In the genomic region with DNA sequence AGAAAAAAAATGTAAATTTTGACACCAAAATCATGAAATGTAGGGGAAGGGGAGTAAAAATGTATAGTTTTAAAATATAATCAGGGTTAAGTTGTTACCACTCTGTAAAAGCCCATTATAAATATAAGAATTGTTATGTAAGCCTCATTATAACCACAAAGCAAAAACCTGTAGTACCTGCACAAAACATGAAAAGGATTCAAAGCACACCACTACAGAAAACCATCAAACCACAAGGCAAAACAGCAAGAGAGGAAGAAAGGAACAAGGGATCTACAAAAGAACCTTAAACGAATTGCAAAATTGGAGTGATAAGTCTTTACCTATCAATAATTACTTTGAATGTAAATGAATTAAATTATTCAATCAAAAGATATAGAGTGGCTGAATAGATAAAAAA, we compare ENCODE assay signal across 21 cellular contexts. TPM values are rescaled to one million over a fixed set of nuclear protein-coding genes. Genes with fewer than 3 reads are reported as not detected.
A peak's percentile ranks its signal among the peaks of the same experiment; 100 is the strongest.
DNase-seq lines count a peak whose midpoint lies in the region; ATAC-seq lines count a peak whose summit lies in the region.
"Had no signal": no experiment of that assay in that cellular context is flagged by ENCODE, and none has a peak within 500 bp of the region (broad histone marks: within the 10 kb centered on the region; RNA-seq: fewer than 3 reads in every experiment).

No MANE protein-coding gene starts in this region.

- peaks cover 37% of the 10 kb centered on the region for H3K4me1 Mint-ChIP-seq in activated CD4-positive, alpha-beta T cell treated with anti-CD3 and anti-CD28 coated beads, Interleukin-2, amount 10 ng/mL, durations not matched to agents 7 days and 5 days
- H3K4me1 Mint-ChIP-seq in naive thymus-derived CD4-positive, alpha-beta T cell = peaks cover 8 to 41% (median 25%) of the 10 kb centered on the region in 7 donors

- H3K27me3 Mint-ChIP-seq in activated CD4-positive, alpha-beta T cell treated with anti-CD3 and anti-CD28 coated beads, Interleukin-2, amount 10 ng/mL, durations not matched to agents 7 days and 5 days = peaks cover 2% of the 10 kb centered on the region
- H3K27me3 Mint-ChIP-seq in naive thymus-derived CD4-positive, alpha-beta T cell = peaks cover 0 to 4% (median 0%) of the 10 kb centered on the region in 5 donors
- H3K27me3 Mint-ChIP-seq: CD4-positive, alpha-beta memory T cell; CD8-positive, alpha-beta memory T cell had no signal

- H3K27ac Mint-ChIP-seq in activated CD4-positive, alpha-beta T cell treated with anti-CD3 and anti-CD28 coated beads, Interleukin-2, amount 10 ng/mL, durations not matched to agents 7 days and 5 days = no peak overlapping the region
- H3K27ac Mint-ChIP-seq in naive thymus-derived CD4-positive, alpha-beta T cell = peak overlapping the region in 1 of 9 donors; percentile 26
- H3K27ac Mint-ChIP-seq: CD14-positive monocyte; CD4-positive, CD25-positive, alpha-beta regulatory T cell; CD8-positive, alpha-beta memory T cell had no signal

- no peak overlapping the region for H3K4me3 ChIP-seq in Jurkat, Clone E6-1 (ENCODE audit: low read length)
- no peak overlapping the region for H3K4me3 ChIP-seq in naive thymus-derived CD4-positive, alpha-beta T cell (ENCODE audit: low read length)
- H3K4me3 ChIP-seq: BLaER1 had no signal

- no peak overlapping the region for H3K27ac ChIP-seq in naive thymus-derived CD4-positive, alpha-beta T cell (ENCODE audit: low read depth, low read length)
- H3K27ac ChIP-seq: BLaER1 had no signal

- POLR2A ChIA-PET in activated CD4-positive, alpha-beta T cell treated with anti-CD3 and anti-CD28 coated beads, Interleukin-2, amount 10 ng/mL, durations not matched to agents 7 days and 5 days (lab: Charles Lee) = no interaction called here
- POLR2A ChIA-PET in naive thymus-derived CD4-positive, alpha-beta T cell (lab: Charles Lee) = no interaction called here

- H3K4me1 ChIP-seq in naive thymus-derived CD4-positive, alpha-beta T cell (ENCODE audit: control insufficient read depth in 2 of 2, insufficient read depth in 2 of 2, low read length in 2 of 2) = peaks cover 0 to 9% of the 10 kb centered on the region in 2 donors
- H3K4me1 ChIP-seq: BE2C, BLaER1 had no signal

- H3K36me3 ChIP-seq in naive thymus-derived CD4-positive, alpha-beta T cell (ENCODE audit: control insufficient read depth in 2 of 3, insufficient read depth in 3 of 3, low read length in 3 of 3) = no peaks in the 10 kb centered on the region
- H3K36me3 ChIP-seq: BE2C, BLaER1 had no signal

- peak; percentile 20 for DNase-seq in activated CD4-positive, alpha-beta T cell treated with anti-CD3 and anti-CD28 coated beads, Interleukin-2, amount 10 ng/mL, durations not matched to agents 7 days and 5 days
- no peak for DNase-seq in activated CD4-positive, alpha-beta T cell treated with anti-CD3 and anti-CD28 coated beads, Interleukin-2, amount 50 U/mL, for 4 hours
- peak; percentile 73 for DNase-seq in Jurkat, Clone E6-1 (ENCODE audit: low read depth, low spot score)
- DNase-seq in naive thymus-derived CD4-positive, alpha-beta T cell = peak in 6 of 9 donors; percentile 10 to 43 (median 28)
- DNase-seq in NCI-H82 (lab: John Stamatoyannopoulos, UW) = no peak
- DNase-seq: 8988T; ACHN; BE2C; C1 segment of cervical spinal cord; CD4-positive, CD25-positive, alpha-beta regulatory T cell; COR-L47; DMS 273 treated with DMSO at 0.1 percent for 48 hours; DMS153; DMS53; DMS79; GF-D8 had no signal

- peaks cover 16% of the 10 kb centered on the region for H3K9me3 Mint-ChIP-seq in activated CD4-positive, alpha-beta T cell treated with anti-CD3 and anti-CD28 coated beads, Interleukin-2, amount 10 ng/mL, durations not matched to agents 7 days and 5 days
- H3K9me3 Mint-ChIP-seq in naive thymus-derived CD4-positive, alpha-beta T cell = peaks cover 3 to 14% (median 10%) of the 10 kb centered on the region in 11 donors

- intact Hi-C loops in naive thymus-derived CD4-positive, alpha-beta T cell (cut with micrococcal nuclease) = no loop called here

- H3K9me3 ChIP-seq in naive thymus-derived CD4-positive, alpha-beta T cell (ENCODE audit: control insufficient read depth in 2 of 3, low read length in 3 of 3) = peaks cover 0 to 3% (median 0%) of the 10 kb centered on the region in 3 experiments
- H3K9me3 ChIP-seq: BE2C had no signal

- CTCF ChIA-PET in activated CD4-positive, alpha-beta T cell treated with anti-CD3 and anti-CD28 coated beads, Interleukin-2, amount 10 ng/mL, durations not matched to agents 7 days and 5 days (lab: Charles Lee) = no interaction called here
- CTCF ChIA-PET in naive thymus-derived CD4-positive, alpha-beta T cell (lab: Charles Lee) = no interaction called here

- ATAC-seq in naive thymus-derived CD4-positive, alpha-beta T cell = no peak
- no peak for ATAC-seq in GM18498 (IDR thresholded peaks at IDR 0.05; ENCODE audit: unreplicated experiment)

- H3K36me3 Mint-ChIP-seq in activated CD4-positive, alpha-beta T cell treated with anti-CD3 and anti-CD28 coated beads, Interleukin-2, amount 10 ng/mL, durations not matched to agents 7 days and 5 days (ENCODE audit: low read depth) = peaks cover 9% of the 10 kb centered on the region
- H3K36me3 Mint-ChIP-seq in naive thymus-derived CD4-positive, alpha-beta T cell = peaks cover 0 to 10% (median 0%) of the 10 kb centered on the region in 5 donors
- H3K36me3 Mint-ChIP-seq: CD14-positive monocyte; CD4-positive, alpha-beta memory T cell; CD4-positive, CD25-positive, alpha-beta regulatory T cell had no signal

- H3K27me3 ChIP-seq in naive thymus-derived CD4-positive, alpha-beta T cell (ENCODE audit: control insufficient read depth in 2 of 2, insufficient read depth in 2 of 2, low read length in 2 of 2) = no peaks in the 10 kb centered on the region
- H3K27me3 ChIP-seq: BE2C, BLaER1 had no signal

- no peak overlapping the region for H3K4me3 Mint-ChIP-seq in activated CD4-positive, alpha-beta T cell treated with anti-CD3 and anti-CD28 coated beads, Interleukin-2, amount 10 ng/mL, durations not matched to agents 7 days and 5 days
- H3K4me3 Mint-ChIP-seq in naive thymus-derived CD4-positive, alpha-beta T cell = peak overlapping the region in 4 of 10 donors; percentile 2 to 31 (median 16)
- H3K4me3 Mint-ChIP-seq: CD14-positive monocyte; CD4-positive, CD25-positive, alpha-beta regulatory T cell; CD8-positive, alpha-beta memory T cell had no signal

RNA-seq across cellular contexts. Expression of a gene that starts 41.0 kb away (rescaled TPM):
- total RNA-seq in activated CD4-positive, alpha-beta T cell treated with anti-CD3 and anti-CD28 coated beads, Interleukin-2, amount 10 ng/mL, durations not matched to agents 7 days and 5 days = 10 to 100 TPM; 84.1 to 95.4 TPM
- 26.8 TPM for polyA plus RNA-seq in Jurkat, Clone E6-1 (2012; ENCODE audit: insufficient read depth, insufficient read length)
- total RNA-seq in naive thymus-derived CD4-positive, alpha-beta T cell = 100 to 1,000 TPM in 1 of 5 experiments, 10 to 100 TPM in 4; 15.8 to 156 (median 61.9) TPM
- 10 to 100 TPM; 30.0 to 36.8 TPM for polyA plus RNA-seq in naive thymus-derived CD4-positive, alpha-beta T cell

Comparison
In these comparisons a context has a peak if more than half of its experiments do, and no peak if none do; other contexts are left out.
1. DNase-seq: peak in activated CD4-positive, alpha-beta T cell treated with anti-CD3 and anti-CD28 coated beads, Interleukin-2, amount 10 ng/mL, durations not matched to agents 7 days and 5 days (single experiment), Jurkat, Clone E6-1 (single experiment) and naive thymus-derived CD4-positive, alpha-beta T cell (6 of 9); none in activated CD4-positive, alpha-beta T cell treated with anti-CD3 and anti-CD28 coated beads, Interleukin-2, amount 50 U/mL, for 4 hours (0 of 2) and NCI-H82 (single experiment).